ENCODE assay signal across 10 cellular contexts in the genomic region with DNA sequence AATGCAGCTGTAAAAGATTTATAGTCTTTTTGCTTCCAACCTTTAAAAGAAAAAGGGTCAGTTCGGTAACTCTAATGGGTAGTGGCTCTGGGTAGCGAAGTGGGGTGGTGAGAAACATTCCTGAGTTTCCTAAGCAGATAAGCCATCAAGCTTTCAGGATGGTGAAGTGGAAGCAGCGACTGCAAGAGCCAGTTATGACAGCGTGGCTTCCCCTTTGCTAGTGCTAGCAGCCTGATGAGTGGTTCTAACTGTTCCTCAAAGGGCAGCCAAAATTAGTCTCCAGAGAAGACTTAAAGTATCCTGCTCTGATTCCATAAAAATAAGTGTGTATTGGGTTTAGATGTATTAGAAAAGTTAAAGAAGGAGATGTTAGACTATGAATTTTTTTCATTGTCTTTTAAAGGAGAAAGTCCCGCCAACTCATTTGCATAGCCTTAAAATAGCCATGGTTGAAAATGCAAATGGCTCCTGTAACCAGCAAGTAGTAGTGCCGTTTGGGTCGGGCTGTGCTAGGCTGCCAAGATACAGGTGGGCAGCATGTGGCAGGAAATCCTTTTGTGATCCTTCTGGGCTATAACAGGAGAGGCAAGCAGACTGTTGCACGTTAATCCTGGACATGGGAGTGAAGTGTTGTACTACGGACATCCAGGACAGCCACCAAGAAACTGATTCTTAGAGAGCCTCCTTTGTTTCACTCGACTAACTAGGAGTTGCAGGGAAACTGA. TPM values are rescaled to one million over a fixed set of nuclear protein-coding genes. Genes with fewer than 3 reads are reported as not detected.
DNase-seq lines count a peak whose midpoint lies in the region; ATAC-seq and TF ChIP-seq lines count a peak whose summit lies in the region.
"Had no signal": no experiment of that assay in that cellular context is flagged by ENCODE, and none has a peak within 500 bp of the region (broad histone marks: within the 10 kb centered on the region; RNA-seq: fewer than 3 reads in every experiment).

No MANE protein-coding gene starts in this region.

- no peaks in the 10 kb centered on the region for H3K27me3 Mint-ChIP-seq in WTC11 (ENCODE audit: low read depth)

- H3K9me3 Mint-ChIP-seq in WTC11 = no peaks in the 10 kb centered on the region
- H3K9me3 Mint-ChIP-seq: activated naive CD4-positive, alpha-beta T cell treated with anti-CD3 and anti-CD28 coated beads, Interleukin-2, amount 50 U/mL, for 24 hours had no signal

- POLR2A ChIA-PET in WTC11 (lab: Charles Lee) = no interaction called here

- no peak for TF ChIP-seq POLR2A in transverse colon (IDR thresholded peaks at IDR 0.05)

- WGBS in transverse colon (ENCODE audit: low coverage in 1 of 2), 2 donors = 35 to 44% methylated on average over 8 to 10 of the region's 10 CpGs

- H3K4me1 ChIP-seq in ES-I3 (ENCODE audit: insufficient read depth, low read length) (peaks cover 12% of the 10 kb centered on the region; the same call in 1 of the 2 replicates), transverse colon (no peaks in the 10 kb centered on the region)
- H3K4me1 ChIP-seq: SJSA1 had no signal

- peaks cover 39% of the 10 kb centered on the region for H3K27me3 ChIP-seq in transverse colon
- H3K27me3 ChIP-seq: SJSA1 had no signal

- no peak for TF ChIP-seq EP300 in transverse colon (IDR thresholded peaks at IDR 0.05; ENCODE audit: low read depth)

- DNase-seq in GM20000 (ENCODE audit: low spot score) (peak; percentile 20), WTC11 (ENCODE audit: low spot score) (peak; percentile 26), transverse colon (no peak)
- DNase-seq in stimulated activated CD4-positive, alpha-beta T cell treated with anti-CD3 and anti-CD28 coated beads, Interleukin-2, amount 100 ng/mL, for 24 hours = no peak
- DNase-seq in activated CD4-positive, CD25-positive, alpha-beta regulatory T cell (lab: John Stamatoyannopoulos, UW) = no peak
- no peak for DNase-seq in activated CD8-positive, alpha-beta memory T cell treated with anti-CD3 and anti-CD28 coated beads for 24 hours

- H3K36me3 Mint-ChIP-seq in WTC11 = no peaks in the 10 kb centered on the region
- H3K36me3 Mint-ChIP-seq: activated naive CD4-positive, alpha-beta T cell treated with anti-CD3 and anti-CD28 coated beads, Interleukin-2, amount 50 U/mL, for 24 hours had no signal

- TF ChIP-seq CTCF in GM20000 (IDR thresholded peaks at IDR 0.05; ENCODE audit: extremely low read depth, missing control alignments) = no peak
- no peak for TF ChIP-seq CTCF in WTC11 (IDR thresholded peaks at IDR 0.05)
- TF ChIP-seq CTCF in transverse colon (IDR thresholded peaks at IDR 0.05) = no peak

- in situ Hi-C loops in transverse colon (cut with MboI; ENCODE audit: low pct_ligation_motif_present in 1 of 4, low pct_unique_long_range_greater_than_20kb in 1 of 4, low sequenced_read_pairs in 3 of 4) = no loop called here

- peak overlapping the region; percentile 94 for H3K27ac Mint-ChIP-seq in WTC11
- H3K27ac Mint-ChIP-seq: activated naive CD4-positive, alpha-beta T cell treated with anti-CD3 and anti-CD28 coated beads, Interleukin-2, amount 50 U/mL, for 24 hours had no signal

- H3K9me3 ChIP-seq in ES-I3 (ENCODE audit: control insufficient read depth, insufficient read depth, low read length) = no peaks in the 10 kb centered on the region
- no peaks in the 10 kb centered on the region for H3K9me3 ChIP-seq in transverse colon
- H3K9me3 ChIP-seq: SJSA1 had no signal

- no peak overlapping the region for H3K4me3 ChIP-seq in transverse colon
- H3K4me3 ChIP-seq: SJSA1 had no signal

- intact Hi-C loops in transverse colon (cut with DNase I; ENCODE audit: low total_unique reads) = no loop called here

- H3K36me3 ChIP-seq in ES-I3 (ENCODE audit: insufficient read depth, low read length) (no peaks in the 10 kb centered on the region), transverse colon (no peaks in the 10 kb centered on the region)
- H3K36me3 ChIP-seq: SJSA1 had no signal

- H3K27ac ChIP-seq in transverse colon = no peak overlapping the region
- H3K27ac ChIP-seq: SJSA1 had no signal

- H3K4me1 Mint-ChIP-seq in WTC11 = peaks cover 49% of the 10 kb centered on the region
- H3K4me1 Mint-ChIP-seq: activated naive CD4-positive, alpha-beta T cell treated with anti-CD3 and anti-CD28 coated beads, Interleukin-2, amount 50 U/mL, for 24 hours had no signal

- peak overlapping the region; percentile 55 for H3K4me3 Mint-ChIP-seq in WTC11
- H3K4me3 Mint-ChIP-seq: activated naive CD4-positive, alpha-beta T cell treated with anti-CD3 and anti-CD28 coated beads, Interleukin-2, amount 50 U/mL, for 24 hours had no signal

- CTCF ChIA-PET in WTC11 (lab: Charles Lee) = interaction anchor here (0.6 to 2.3 kb wide), 6 partner anchors 12 to 549 kb away, joined by 3 to 20 read pairs (median 3); a partner anchor contains a TSS

- H3K9ac ChIP-seq in ES-I3 (ENCODE audit: low read depth, low read length) = peak overlapping the region; percentile 28; the same call in 1 of the 2 replicates

- ATAC-seq in HG03139 (IDR thresholded peaks at IDR 0.05; ENCODE audit: unreplicated experiment) (peak; percentile 65), WTC11 (peak; percentile 77)

TF ChIP-seq in WTC11, 78 proteins besides CTCF, POLR2A, EP300 and RAD21:
- 0 out of 2 replicates have a peak, but pooled peaks have one; percentile 30 for TF ChIP-seq ZNF121 (CRISPR knock-in tag; IDR thresholded peaks at IDR 0.05)
- no peak for TF ChIP-seq ETV6 (CRISPR knock-in tag; IDR thresholded peaks at IDR 0.05)
- TF ChIP-seq SP1 (CRISPR knock-in tag; conservative IDR thresholded peaks at IDR 0.05) = 0 out of 2 replicates have a peak, but pooled peaks have one; percentile 26
- TF ChIP-seq, protein P1, sequence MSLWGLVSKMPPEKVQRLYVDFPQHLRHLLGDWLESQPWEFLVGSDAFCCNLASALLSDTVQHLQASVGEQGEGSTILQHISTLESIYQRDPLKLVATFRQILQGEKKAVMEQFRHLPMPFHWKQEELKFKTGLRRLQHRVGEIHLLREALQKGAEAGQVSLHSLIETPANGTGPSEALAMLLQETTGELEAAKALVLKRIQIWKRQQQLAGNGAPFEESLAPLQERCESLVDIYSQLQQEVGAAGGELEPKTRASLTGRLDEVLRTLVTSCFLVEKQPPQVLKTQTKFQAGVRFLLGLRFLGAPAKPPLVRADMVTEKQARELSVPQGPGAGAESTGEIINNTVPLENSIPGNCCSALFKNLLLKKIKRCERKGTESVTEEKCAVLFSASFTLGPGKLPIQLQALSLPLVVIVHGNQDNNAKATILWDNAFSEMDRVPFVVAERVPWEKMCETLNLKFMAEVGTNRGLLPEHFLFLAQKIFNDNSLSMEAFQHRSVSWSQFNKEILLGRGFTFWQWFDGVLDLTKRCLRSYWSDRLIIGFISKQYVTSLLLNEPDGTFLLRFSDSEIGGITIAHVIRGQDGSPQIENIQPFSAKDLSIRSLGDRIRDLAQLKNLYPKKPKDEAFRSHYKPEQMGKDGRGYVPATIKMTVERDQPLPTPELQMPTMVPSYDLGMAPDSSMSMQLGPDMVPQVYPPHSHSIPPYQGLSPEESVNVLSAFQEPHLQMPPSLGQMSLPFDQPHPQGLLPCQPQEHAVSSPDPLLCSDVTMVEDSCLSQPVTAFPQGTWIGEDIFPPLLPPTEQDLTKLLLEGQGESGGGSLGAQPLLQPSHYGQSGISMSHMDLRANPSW (CRISPR knock-in tag; conservative IDR thresholded peaks at IDR 0.05; ENCODE audit: low read depth) = no peak
- no peak for TF ChIP-seq JUN (CRISPR knock-in tag; IDR thresholded peaks at IDR 0.05)
- TF ChIP-seq, protein P2, sequence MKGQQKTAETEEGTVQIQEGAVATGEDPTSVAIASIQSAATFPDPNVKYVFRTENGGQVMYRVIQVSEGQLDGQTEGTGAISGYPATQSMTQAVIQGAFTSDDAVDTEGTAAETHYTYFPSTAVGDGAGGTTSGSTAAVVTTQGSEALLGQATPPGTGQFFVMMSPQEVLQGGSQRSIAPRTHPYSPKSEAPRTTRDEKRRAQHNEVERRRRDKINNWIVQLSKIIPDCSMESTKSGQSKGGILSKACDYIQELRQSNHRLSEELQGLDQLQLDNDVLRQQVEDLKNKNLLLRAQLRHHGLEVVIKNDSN (CRISPR knock-in tag; IDR thresholded peaks at IDR 0.05) = no peak
- TF ChIP-seq, protein P3, sequence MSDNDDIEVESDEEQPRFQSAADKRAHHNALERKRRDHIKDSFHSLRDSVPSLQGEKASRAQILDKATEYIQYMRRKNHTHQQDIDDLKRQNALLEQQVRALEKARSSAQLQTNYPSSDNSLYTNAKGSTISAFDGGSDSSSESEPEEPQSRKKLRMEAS (CRISPR knock-in tag; IDR thresholded peaks at IDR 0.05) = peak; percentile 43; the same call in 1 of the 2 replicates
- TF ChIP-seq, protein P4, sequence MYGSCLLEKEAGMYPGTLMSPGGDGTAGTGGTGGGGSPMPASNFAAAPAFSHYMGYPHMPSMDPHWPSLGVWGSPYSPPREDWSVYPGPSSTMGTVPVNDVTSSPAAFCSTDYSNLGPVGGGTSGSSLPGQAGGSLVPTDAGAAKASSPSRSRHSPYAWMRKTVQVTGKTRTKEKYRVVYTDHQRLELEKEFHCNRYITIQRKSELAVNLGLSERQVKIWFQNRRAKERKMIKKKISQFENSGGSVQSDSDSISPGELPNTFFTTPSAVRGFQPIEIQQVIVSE (CRISPR knock-in tag; IDR thresholded peaks at IDR 0.05; ENCODE audit: borderline replicate concordance) = no peak

RNA-seq across cellular contexts. Expression of a gene that starts 18.0 kb away (rescaled TPM):
- total RNA-seq in WTC11 (2021) = 1.0 to 2.0 TPM (median 1.1 TPM) in 3 replicates
- total RNA-seq in transverse colon = under 1 TPM in 2 of 4 donors, not detected in 2; 0.14 to 0.16 TPM

Comparison
In these comparisons a context has a peak if more than half of its experiments do, and no peak if none do; other contexts are left out.
1. DNase-seq: peak in GM20000 (single experiment) and WTC11 (single experiment); none in transverse colon (single experiment), stimulated activated CD4-positive, alpha-beta T cell treated with anti-CD3 and anti-CD28 coated beads, Interleukin-2, amount 100 ng/mL, for 24 hours (0 of 2), activated CD4-positive, CD25-positive, alpha-beta regulatory T cell (0 of 4) and activated CD8-positive, alpha-beta memory T cell treated with anti-CD3 and anti-CD28 coated beads for 24 hours (single experiment).